Comparison of ENCODE assay signal across 1 cellular context in the genomic region with DNA sequence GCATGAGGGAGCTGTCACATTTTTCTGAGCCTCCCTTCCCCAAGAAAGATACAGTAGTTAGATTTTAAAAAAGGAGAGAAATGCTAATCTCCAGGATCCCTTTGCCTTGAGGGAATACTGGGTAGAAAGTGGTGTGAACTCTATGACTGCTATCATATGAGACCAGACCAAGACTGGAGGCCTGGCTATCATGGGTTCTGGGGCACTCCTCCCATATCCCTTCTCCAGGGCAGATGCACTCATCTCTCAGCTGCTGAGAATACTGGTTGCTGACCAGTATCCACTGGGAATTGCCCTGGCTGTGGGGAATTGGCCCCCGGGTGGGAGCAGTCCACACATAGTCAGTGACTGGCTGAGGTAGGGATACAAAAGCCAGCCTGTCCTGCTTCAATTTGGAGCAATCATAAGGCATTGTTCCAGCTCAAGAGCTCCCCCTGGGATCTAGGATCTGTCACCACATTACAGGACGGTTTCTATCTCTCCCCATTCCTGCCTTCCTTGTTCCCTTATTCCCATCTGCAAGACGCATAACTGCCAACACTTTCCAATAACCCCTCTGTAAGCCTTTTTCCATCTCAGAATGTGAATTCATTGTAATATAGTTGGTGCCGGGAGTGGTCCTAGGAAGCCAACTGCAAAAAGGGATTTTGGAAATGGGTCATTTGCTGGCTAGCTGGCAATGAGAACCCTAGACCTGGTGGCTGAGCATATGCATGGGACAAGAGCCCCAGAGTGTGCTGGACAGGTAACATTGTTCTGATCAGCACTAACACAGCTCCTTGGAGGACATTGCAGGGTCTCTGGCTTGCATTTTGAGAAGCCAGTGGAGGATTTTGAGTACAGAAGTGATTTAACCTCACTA.
TF ChIP-seq lines count a peak whose summit lies in the region.

No MANE protein-coding gene starts in this region.

TF ChIP-seq in SK-N-SH treated with all-trans-retinoic acid at 6 μM for 48 hours, 23 proteins besides CTCF, POLR2A, EP300 and RAD21 (continued from another document):
- TF ChIP-seq PATZ1 (CRISPR knock-in tag; IDR thresholded peaks at IDR 0.05; ENCODE audit: borderline replicate concordance) (no peak), ZNF70 (CRISPR knock-in tag; IDR thresholded peaks at IDR 0.05) (no peak), SNAI2 (CRISPR knock-in tag; IDR thresholded peaks at IDR 0.05) (no peak), OSR1 (CRISPR knock-in tag; IDR thresholded peaks at IDR 0.05) (no peak), PPARA (CRISPR knock-in tag; IDR thresholded peaks at IDR 0.05; ENCODE audit: borderline replicate concordance) (no peak), GLIS3 (CRISPR knock-in tag; IDR thresholded peaks at IDR 0.05) (no peak), ESRRG (CRISPR knock-in tag; IDR thresholded peaks at IDR 0.05) (no peak)
